In genomic region chr1:205121660-205122488, GRCh38 we compare ENCODE assay signal across 8 cellular contexts. TPM values are rescaled to one million over a fixed set of nuclear protein-coding genes. Genes with fewer than 3 reads are reported as not detected.
DNase-seq lines count a peak whose midpoint lies in the region; ATAC-seq, FAIRE-seq and TF ChIP-seq lines count a peak whose summit lies in the region.

A gene with protein sequence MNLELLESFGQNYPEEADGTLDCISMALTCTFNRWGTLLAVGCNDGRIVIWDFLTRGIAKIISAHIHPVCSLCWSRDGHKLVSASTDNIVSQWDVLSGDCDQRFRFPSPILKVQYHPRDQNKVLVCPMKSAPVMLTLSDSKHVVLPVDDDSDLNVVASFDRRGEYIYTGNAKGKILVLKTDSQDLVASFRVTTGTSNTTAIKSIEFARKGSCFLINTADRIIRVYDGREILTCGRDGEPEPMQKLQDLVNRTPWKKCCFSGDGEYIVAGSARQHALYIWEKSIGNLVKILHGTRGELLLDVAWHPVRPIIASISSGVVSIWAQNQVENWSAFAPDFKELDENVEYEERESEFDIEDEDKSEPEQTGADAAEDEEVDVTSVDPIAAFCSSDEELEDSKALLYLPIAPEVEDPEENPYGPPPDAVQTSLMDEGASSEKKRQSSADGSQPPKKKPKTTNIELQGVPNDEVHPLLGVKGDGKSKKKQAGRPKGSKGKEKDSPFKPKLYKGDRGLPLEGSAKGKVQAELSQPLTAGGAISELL (minus strand): TSS chr1:205121978. CDS start chr1:205121873, 105 bp downstream.

- peak within 1 kb of the TSS; percentile 90 for H3K9ac ChIP-seq in HepG2 (ENCODE audit: insufficient read depth, low read depth, low read length)

- WGBS in HepG2 (ENCODE audit: low lambda C conversion rate), result under 1% methylated on average over 45 of the region's 46 CpGs

- BruUV-seq in HepG2 (replicated peaks; lab: Mats Ljungman, UMichigan), result no TSS peak

- H3K79me2 ChIP-seq in HepG2 (ENCODE audit: insufficient read depth, low read length), result peaks cover 34% of the 10 kb centered on the region

- POLR2A ChIA-PET in HepG2 (lab: Yijun Ruan, JAX), result interaction anchor here (0.8 to 2.6 kb wide), 8 partner anchors 12 to 606 kb away, joined by 4 to 12 read pairs (median 5); partner anchors contain the start of gene MDM4

- in situ Hi-C loops in HepG2 (cut with HindIII; ENCODE audit: extremely low pct_ligation_motif_present, low pct_unique_long_range_greater_than_20kb), result no loop called here

- intact Hi-C loops in HepG2 (cut with micrococcal nuclease; ENCODE audit: unreplicated experiment), result loop anchor here (1.0 to 5.0 kb wide), 4 partner anchors 19 to 195 kb away; partner anchors contain the start of gene DSTYK

- TF ChIP-seq EP300 in HepG2 (IDR thresholded peaks at IDR 0.05; ENCODE audit: low read depth in 2 of 2, low read length in 2 of 2), result peak; percentile 50 to 53; a peak in 2 of 4 replicates
- peak; percentile 75 for TF ChIP-seq EP300 in HepG2 (CRISPR knock-in tag; IDR thresholded peaks at IDR 0.05; ENCODE audit: borderline replicate concordance)

- peak; percentile 86 to 89 for TF ChIP-seq POLR2A in HepG2 (IDR thresholded peaks at IDR 0.05; ENCODE audit: insufficient read depth in 1 of 2, low read depth in 2 of 2, low read length in 2 of 2)

- peak; percentile 93 for ATAC-seq in GM19328 (IDR thresholded peaks at IDR 0.05; ENCODE audit: unreplicated experiment)
- peak; percentile 94 for ATAC-seq in HG03521 (IDR thresholded peaks at IDR 0.05; ENCODE audit: unreplicated experiment)
- peak; percentile 99 for ATAC-seq in HepG2

- H3K36me3 ChIP-seq in HepG2 (replicated peaks in 1 of 2; ENCODE audit: control insufficient read depth in 1 of 2, insufficient read depth in 2 of 2, low read length in 2 of 2), result peaks cover 0 to 3% of the 10 kb centered on the region in 2 experiments; a peak in 1 of 5 replicates

- peak within 1 kb of the TSS; percentile 85 to 95 (median 85) for H3K4me3 ChIP-seq in HepG2 (replicated peaks in 1 of 3; ENCODE audit: insufficient read depth in 1 of 3, low read depth in 2 of 3, low read length in 3 of 3)

- peak; percentile 64 for TF ChIP-seq RAD21 in HepG2 (CRISPR knock-in tag; IDR thresholded peaks at IDR 0.05)

- H3K27ac ChIP-seq in C4-2B (peak within 1 kb of the TSS; percentile 83), HepG2 (ENCODE audit: extremely low read length, insufficient read depth, low read length) (peak within 1 kb of the TSS; percentile 94)

- H3K9me3 ChIP-seq in HepG2 (ENCODE audit: low read length), result no peaks in the 10 kb centered on the region

- CTCF ChIA-PET in HepG2 (lab: Yijun Ruan, JAX; ENCODE audit: low intra/inter-chr PET ratio, low total read pairs), result interaction anchor here (0.8 to 1.0 kb wide), 2 partner anchors 19 to 70 kb away, joined by 3 read pairs; no protein-coding TSS in a partner anchor

- TF ChIP-seq CTCF in C4-2B (conservative IDR thresholded peaks at IDR 0.05) (peak; percentile 92), HepG2 (CRISPR knock-in tag; IDR thresholded peaks at IDR 0.05) (peak; percentile 92)

- DNase-seq in NCI-H748 (lab: John Stamatoyannopoulos, UW; ENCODE audit: unreplicated experiment), result peak; percentile 94
- DNase-seq in activated CD4-positive, alpha-beta T cell treated with anti-CD3 and anti-CD28 coated beads, Interleukin-2, amount 50 U/mL, for 24 hours (ENCODE audit: low read depth in 1 of 2, low spot score in 1 of 2), result peak; percentile 88 to 95
- peak; percentile 99 for DNase-seq in dermis blood vessel endothelial cell
- peak; percentile 94 for DNase-seq in HepG2 (ENCODE audit: low spot score)
- DNase-seq in stimulated activated CD4-positive, alpha-beta T cell treated with anti-CD3 and anti-CD28 coated beads, Interleukin-4, amount 100 ng/mL, for 24 hours, result peak; percentile 96

- H3K4me2 ChIP-seq in HepG2 (ENCODE audit: low read depth, low read length), result peak within 1 kb of the TSS; percentile 78

- peak within 1 kb of the TSS; percentile 97 for H2AFZ ChIP-seq in HepG2 (ENCODE audit: low read length)

- no peaks in the 10 kb centered on the region for H4K20me1 ChIP-seq in HepG2 (ENCODE audit: insufficient read depth, low read length)

- H3K27me3 ChIP-seq in HepG2 (ENCODE audit: control insufficient read depth in 1 of 2, insufficient read depth in 2 of 2, low read length in 2 of 2), result no peaks in the 10 kb centered on the region; a peak in 1 of 5 replicates

- peaks cover 31% of the 10 kb centered on the region for H3K4me1 ChIP-seq in HepG2 (ENCODE audit: insufficient read depth, low read length)

- peak; percentile 92 for FAIRE-seq in HepG2 (lab: Jason Lieb, UNC)

TF ChIP-seq in HepG2, 621 proteins besides CTCF, POLR2A, EP300 and RAD21 (continues in another document):
- TF ChIP-seq RARA (CRISPR knock-in tag; IDR thresholded peaks at IDR 0.05) (peak; percentile 34; the same call in 1 of the 2 replicates), ZNF724P (CRISPR knock-in tag; IDR thresholded peaks at IDR 0.05; ENCODE audit: borderline replicate concordance) (no peak), DMAP1 (CRISPR knock-in tag; IDR thresholded peaks at IDR 0.05) (peak; percentile 86), SNAI1 (CRISPR knock-in tag; IDR thresholded peaks at IDR 0.05; ENCODE audit: borderline replicate concordance) (no peak), ZNF34 (CRISPR knock-in tag; IDR thresholded peaks at IDR 0.05; ENCODE audit: borderline replicate concordance) (peak; percentile 86; the same call in 1 of the 2 replicates), PRPF4 (IDR thresholded peaks at IDR 0.05; ENCODE audit: low read depth, low read length, poor library complexity, severe bottlenecking) (peak; percentile 50), ASH2L (IDR thresholded peaks at IDR 0.05; ENCODE audit: insufficient read length, low read depth, low read length) (peak; percentile 99)
- TF ChIP-seq, protein P1, sequence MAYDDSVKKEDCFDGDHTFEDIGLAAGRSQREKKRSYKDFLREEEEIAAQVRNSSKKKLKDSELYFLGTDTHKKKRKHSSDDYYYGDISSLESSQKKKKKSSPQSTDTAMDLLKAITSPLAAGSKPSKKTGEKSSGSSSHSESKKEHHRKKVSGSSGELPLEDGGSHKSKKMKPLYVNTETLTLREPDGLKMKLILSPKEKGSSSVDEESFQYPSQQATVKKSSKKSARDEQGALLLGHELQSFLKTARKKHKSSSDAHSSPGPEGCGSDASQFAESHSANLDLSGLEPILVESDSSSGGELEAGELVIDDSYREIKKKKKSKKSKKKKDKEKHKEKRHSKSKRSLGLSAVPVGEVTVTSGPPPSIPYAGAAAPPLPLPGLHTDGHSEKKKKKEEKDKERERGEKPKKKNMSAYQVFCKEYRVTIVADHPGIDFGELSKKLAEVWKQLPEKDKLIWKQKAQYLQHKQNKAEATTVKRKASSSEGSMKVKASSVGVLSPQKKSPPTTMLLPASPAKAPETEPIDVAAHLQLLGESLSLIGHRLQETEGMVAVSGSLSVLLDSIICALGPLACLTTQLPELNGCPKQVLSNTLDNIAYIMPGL (CRISPR knock-in tag; IDR thresholded peaks at IDR 0.05; ENCODE audit: borderline replicate concordance in 1 of 2, low read depth in 1 of 2), result peak; percentile 98 to 99

RNA-seq across cellular contexts. Expression of the gene that starts here (rescaled TPM):
- total RNA-seq in dermis blood vessel endothelial cell, result 23.6 and 24.5 TPM in 2 replicates
- total RNA-seq in HepG2 (2016; rRNA removed; fragmentation: Illumina TruSeq; extraction: Trizol), result 17.1 and 26.2 TPM in 2 replicates
- 1.6 and 1.9 TPM in 2 replicates for total RNA-seq in HepG2 (2016; cell fraction: cytosol; rRNA removed; fragmentation: Illumina TruSeq; extraction: Trizol; ENCODE audit: low read depth)
- 17.2 and 24.7 TPM in 2 replicates for total RNA-seq in HepG2 (2016; cell fraction: insoluble cytoplasmic fraction; rRNA removed; fragmentation: Illumina TruSeq; extraction: Trizol)
- total RNA-seq in HepG2 (2016; cell fraction: membrane; rRNA removed; fragmentation: Illumina TruSeq; extraction: Trizol), result 6.4 and 7.5 TPM in 2 replicates
- 10.1 and 10.3 TPM in 2 replicates for total RNA-seq in HepG2 (2016; cell fraction: nucleus; rRNA removed; fragmentation: Illumina TruSeq; extraction: Trizol)
- polyA plus RNA-seq in HepG2 (2011; rRNA removed), result 5.2 and 6.6 TPM in 2 replicates
- 3.7 and 5.8 TPM in 2 replicates for polyA plus RNA-seq in HepG2 (2011; cell fraction: cytosol; rRNA removed)
- 1.4 and 1.8 TPM in 2 replicates for polyA plus RNA-seq in HepG2 (2011; cell fraction: nucleus; rRNA removed)
- polyA plus RNA-seq in HepG2 (2012), result 5.8 and 6.2 TPM in 2 replicates
- 0.75 and 0.76 TPM in 2 replicates for polyA plus RNA-seq in HepG2 (2016; cell fraction: cytosol; fragmentation: Illumina TruSeq; extraction: Trizol; ENCODE audit: low read depth)
- polyA plus RNA-seq in HepG2 (2016; cell fraction: insoluble cytoplasmic fraction; fragmentation: Illumina TruSeq; extraction: Trizol; ENCODE audit: low read depth), result 14.3 and 15.3 TPM in 2 replicates
- polyA plus RNA-seq in HepG2 (2016; cell fraction: membrane; fragmentation: Illumina TruSeq; extraction: Trizol; ENCODE audit: low read depth), result 1.9 and 2.2 TPM in 2 replicates
- polyA plus RNA-seq in HepG2 (2016; cell fraction: nucleus; fragmentation: Illumina TruSeq; extraction: Trizol; ENCODE audit: insufficient read depth, low read depth), result 9.4 and 10.1 TPM in 2 replicates
- polyA minus RNA-seq in HepG2 (2011; rRNA and poly(A)+ RNA removed; ENCODE audit: low replicate concordance), result 8.1 and 27.8 TPM in 2 replicates
- polyA minus RNA-seq in HepG2 (2011; cell fraction: cytosol; rRNA and poly(A)+ RNA removed), result 9.4 and 10.2 TPM in 2 replicates
- 7.9 and 9.2 TPM in 2 replicates for polyA minus RNA-seq in HepG2 (2011; cell fraction: nucleus; rRNA and poly(A)+ RNA removed)

Comparison
In these comparisons a context has a peak if more than half of its experiments do, and no peak if none do; other contexts are left out.
1. Peak in every context shown above with its lines: DNase-seq, ATAC-seq, H3K4me3 ChIP-seq and H3K27ac ChIP-seq.